Comparison of ENCODE assay signal across 7 cellular contexts in genomic region chr15:44710236-44711088, GRCh38. TPM values are rescaled to one million over a fixed set of nuclear protein-coding genes. Genes with fewer than 3 reads are reported as not detected.
A peak's percentile ranks its signal among the peaks of the same experiment; 100 is the strongest.
DNase-seq lines count a peak whose midpoint lies in the region; ATAC-seq and TF ChIP-seq lines count a peak whose summit lies in the region.

No MANE protein-coding gene starts in this region.

- H3K36me3 ChIP-seq in HUES64 (ENCODE audit: insufficient read depth, low read length) (peaks cover 2% of the 10 kb centered on the region), WERI-Rb-1 (peaks cover 2% of the 10 kb centered on the region), esophagus squamous epithelium (peaks cover 0 to 13% (median 3%) of the 10 kb centered on the region in 3 donors), neural progenitor cell (no peaks in the 10 kb centered on the region)

- H3K27ac ChIP-seq in HUES64 (ENCODE audit: low read depth, low read length) (peak overlapping the region; percentile 59; the same call in 1 of the 2 replicates), WERI-Rb-1 (peak overlapping the region; percentile 71), esophagus squamous epithelium (peak overlapping the region; percentile 97 to 100 (median 100)), neural progenitor cell (no peak overlapping the region)

- TF ChIP-seq CTCF in GM12873 (IDR thresholded peaks at IDR 0.05; ENCODE audit: insufficient read depth, low read depth, low read length, missing control alignments) (peak; percentile 51), WERI-Rb-1 (IDR thresholded peaks at IDR 0.05; ENCODE audit: low read depth, low read length) (no peak), esophagus squamous epithelium (IDR thresholded peaks at IDR 0.05) (peak in 3 of 6 experiments; percentile 6 to 16 (median 10)), neural progenitor cell (IDR thresholded peaks at IDR 0.05) (peak; percentile 29)

- TF ChIP-seq POLR2A in esophagus squamous epithelium (IDR thresholded peaks at IDR 0.05) = no peak

- H3K4me3 ChIP-seq in HUES64 (ENCODE audit: low read length) = peak overlapping the region; percentile 81
- H3K4me3 ChIP-seq in WERI-Rb-1 (ENCODE audit: low read depth, low read length) = peak overlapping the region; percentile 51
- H3K4me3 ChIP-seq in esophagus squamous epithelium = peak overlapping the region; percentile 81 to 99 (median 92)
- peak overlapping the region; percentile 80 for H3K4me3 ChIP-seq in neural progenitor cell

- DNase-seq in WERI-Rb-1 (no peak), esophagus squamous epithelium (lab: John Stamatoyannopoulos, UW) (no peak), neural progenitor cell (ENCODE audit: low spot score) (no peak), cerebellar nuclear complex (lab: John Stamatoyannopoulos, UW) (no peak)

- H3K4me3 Mint-ChIP-seq in neural progenitor cell = peak overlapping the region; percentile 97

- H3K4me2 ChIP-seq in neural progenitor cell = peak overlapping the region; percentile 92

- H3K9me3 ChIP-seq in HUES64 (ENCODE audit: insufficient read depth, low read depth, low read length) (no peaks in the 10 kb centered on the region), WERI-Rb-1 (ENCODE audit: severe bottlenecking) (no peaks in the 10 kb centered on the region), esophagus squamous epithelium (no peaks in the 10 kb centered on the region), neural progenitor cell (ENCODE audit: low read depth) (no peaks in the 10 kb centered on the region)

- intact Hi-C loops in esophagus squamous epithelium (cut with DNase I) = no loop called here

- no peaks in the 10 kb centered on the region for H3F3A ChIP-seq in neural progenitor cell (ENCODE audit: low read depth)

- H3K4me1 ChIP-seq in HUES64 (ENCODE audit: insufficient read depth, low read length) = no peaks in the 10 kb centered on the region
- peaks cover 9 to 45% (median 13%) of the 10 kb centered on the region in 3 donors for H3K4me1 ChIP-seq in esophagus squamous epithelium
- H3K4me1 ChIP-seq in neural progenitor cell = no peaks in the 10 kb centered on the region

- H3K9me3 Mint-ChIP-seq in neural progenitor cell = no peaks in the 10 kb centered on the region

- peaks cover 2% of the 10 kb centered on the region for H3K36me3 Mint-ChIP-seq in neural progenitor cell

- WGBS in HUES64 = 54% methylated on average over 9 of the region's 11 CpGs
- 21 to 30% methylated on average over 8 to 11 of the region's 11 CpGs for WGBS in esophagus squamous epithelium, 2 donors

- ATAC-seq in HG02973 (IDR thresholded peaks at IDR 0.05; ENCODE audit: unreplicated experiment) = no peak

- H3K27ac Mint-ChIP-seq in neural progenitor cell = peak overlapping the region; percentile 30

- H3K9ac ChIP-seq in HUES64 (ENCODE audit: low read depth, low read length) = peak overlapping the region; percentile 72
- peak overlapping the region; percentile 21 for H3K9ac ChIP-seq in neural progenitor cell

- H3K27me3 Mint-ChIP-seq in neural progenitor cell (ENCODE audit: insufficient read depth, low read depth) = no peaks in the 10 kb centered on the region

- H3K79me2 ChIP-seq in neural progenitor cell (ENCODE audit: low read depth) = no peaks in the 10 kb centered on the region

- peak overlapping the region; percentile 99 for H2AFZ ChIP-seq in neural progenitor cell (replicated peaks)

- H3K27me3 ChIP-seq in HUES64 (ENCODE audit: insufficient read depth, low read length) = peaks cover 16% of the 10 kb centered on the region
- H3K27me3 ChIP-seq in WERI-Rb-1 (ENCODE audit: insufficient read depth, low read depth, severe bottlenecking) = no peaks in the 10 kb centered on the region
- H3K27me3 ChIP-seq in esophagus squamous epithelium = no peaks in the 10 kb centered on the region
- H3K27me3 ChIP-seq in neural progenitor cell = peaks cover 21% of the 10 kb centered on the region

- peaks cover 17% of the 10 kb centered on the region for H3K4me1 Mint-ChIP-seq in neural progenitor cell

- H4K20me1 ChIP-seq in neural progenitor cell (ENCODE audit: low read depth) = no peaks in the 10 kb centered on the region

RNA-seq across cellular contexts. Expression of gene PATL2, which starts 0.7 kb away (rescaled TPM):
- not detected for polyA plus RNA-seq in HUES64 (2013, experiment 1 of 2)
- not detected for polyA plus RNA-seq in HUES64 (2013, experiment 2 of 2)
- total RNA-seq in esophagus squamous epithelium = 1 to 10 TPM in 1 of 4 donors, not detected in 3; 1.3 TPM
- total RNA-seq in neural progenitor cell (ENCODE audit: low replicate concordance) = 0.68 TPM in 1 of 2 replicates, not detected in the other

RNA-seq across cellular contexts. Expression of gene B2M, which starts 0.9 kb away (rescaled TPM):
- polyA plus RNA-seq in HUES64 (2013, experiment 1 of 2) = 79.3 TPM
- polyA plus RNA-seq in HUES64 (2013, experiment 2 of 2) = 87.9 TPM
- total RNA-seq in esophagus squamous epithelium (1,000 to 10,000 TPM in 3 of 4 donors, 100 to 1,000 TPM in 1; 992 to 4,464 (median 1,820) TPM), neural progenitor cell (ENCODE audit: low replicate concordance) (73.5 and 120 TPM in 2 replicates)

RNA-seq across cellular contexts. Expression of gene TRIM69, which starts 25.9 kb away (rescaled TPM):
- 2.8 TPM for polyA plus RNA-seq in HUES64 (2013, experiment 1 of 2)
- 4.6 TPM for polyA plus RNA-seq in HUES64 (2013, experiment 2 of 2)
- total RNA-seq in esophagus squamous epithelium (10 to 100 TPM in 3 of 4 donors, 1 to 10 TPM in 1; 9.4 to 13.6 (median 11.1) TPM), neural progenitor cell (ENCODE audit: low replicate concordance) (0.46 and 0.51 TPM in 2 replicates)

RNA-seq across cellular contexts. Expression of gene SPG11, which starts 47.0 kb away (rescaled TPM):
- polyA plus RNA-seq in HUES64 (2013, experiment 1 of 2) = 20.0 TPM
- polyA plus RNA-seq in HUES64 (2013, experiment 2 of 2) = 23.7 TPM
- total RNA-seq in esophagus squamous epithelium = 10 to 100 TPM; 43.9 to 84.3 (median 50.0) TPM
- total RNA-seq in neural progenitor cell (ENCODE audit: low replicate concordance) = 60.1 and 65.9 TPM in 2 replicates
